ENCODE assay signal across 10 cellular contexts in genomic region chr17:48586355-48586924, GRCh38. TPM values are rescaled to one million over a fixed set of nuclear protein-coding genes. Genes with fewer than 3 reads are reported as not detected.
DNase-seq lines count a peak whose midpoint lies in the region; ATAC-seq, FAIRE-seq and TF ChIP-seq lines count a peak whose summit lies in the region.
"Had no signal": no experiment of that assay in that cellular context is flagged by ENCODE, and none has a peak within 500 bp of the region (broad histone marks: within the 10 kb centered on the region; RNA-seq: fewer than 3 reads in every experiment).

No MANE protein-coding gene starts in this region.

- H3K27me3 ChIP-seq in K562 (ENCODE audit: control insufficient read depth in 2 of 2, insufficient read depth in 2 of 2, low read length in 2 of 2) = no peaks in the 10 kb centered on the region
- H3K27me3 ChIP-seq: SJSA1 had no signal

- no peak for TF ChIP-seq EP300 in K562 (IDR thresholded peaks at IDR 0.05; ENCODE audit: low read length)

- no peak overlapping the region for H3K4me2 ChIP-seq in K562 (ENCODE audit: insufficient read depth, low read length)

- POLR2A ChIA-PET in K562 (lab: Yijun Ruan, JAX) = interaction anchor here (1.1 to 2.0 kb wide), 2 partner anchors 37 to 39 kb away, joined by 4 to 6 read pairs; no protein-coding TSS in a partner anchor

- CTCF ChIA-PET in K562 (lab: Yijun Ruan, JAX; ENCODE audit: low intra/inter-chr PET ratio) = no interaction called here

- H3K4me3 Mint-ChIP-seq in CD14-positive monocyte (peak overlapping the region; percentile 97 to 99), HFFc6 (peak overlapping the region; percentile 91), natural killer cell (peak overlapping the region; percentile 97)

- TF ChIP-seq POLR2A in K562 (conservative IDR thresholded peaks at IDR 0.05) = no peak

- H4K20me1 ChIP-seq in K562 (replicated peaks; ENCODE audit: control insufficient read depth, insufficient read depth, low read length) = no peaks in the 10 kb centered on the region

- no peak for TF ChIP-seq RAD21 in K562 (CRISPR knock-in tag; conservative IDR thresholded peaks at IDR 0.05 in 1 of 2, IDR thresholded peaks at IDR 0.05 in 1 of 2)

- BruUV-seq in K562 (replicated peaks; lab: Mats Ljungman, UMichigan) = no TSS peak

- H3K9ac ChIP-seq in K562 (ENCODE audit: insufficient read depth in 1 of 2, low read depth in 2 of 2, low read length in 2 of 2) = no peak overlapping the region; a peak in 1 of 4 replicates

- H3K36me3 ChIP-seq in K562 (ENCODE audit: control insufficient read depth, insufficient read depth, low read length) = no peaks in the 10 kb centered on the region
- H3K36me3 ChIP-seq: SJSA1 had no signal

- H3K27me3 Mint-ChIP-seq in CD14-positive monocyte (ENCODE audit: low read depth in 3 of 3) = peaks cover 98 to 100% (median 99%) of the 10 kb centered on the region in 3 donors
- peaks cover 86% of the 10 kb centered on the region for H3K27me3 Mint-ChIP-seq in HFFc6 (ENCODE audit: insufficient read depth)
- H3K27me3 Mint-ChIP-seq in natural killer cell (ENCODE audit: low read depth in 2 of 2) = peaks cover 70 to 80% of the 10 kb centered on the region in 2 donors

- peaks cover 11 to 41% of the 10 kb centered on the region in 2 donors for H3K36me3 Mint-ChIP-seq in CD14-positive monocyte
- H3K36me3 Mint-ChIP-seq in HFFc6 (ENCODE audit: low read depth) = no peaks in the 10 kb centered on the region; the same call in 1 of the 2 replicates
- H3K36me3 Mint-ChIP-seq in natural killer cell = no peaks in the 10 kb centered on the region

- intact Hi-C loops in CD14-positive monocyte (cut with micrococcal nuclease) (no loop called here), K562 (cut with micrococcal nuclease) (no loop called here), natural killer cell (cut with micrococcal nuclease) (no loop called here), sciatic nerve (cut with DNase I) (no loop called here)

- WGBS in K562 (ENCODE audit: insufficient coverage, low coverage, missing lambda C conversion rate) = 83% methylated on average over 27 of the region's 29 CpGs

- no peak for FAIRE-seq in K562 (lab: Jason Lieb, UNC)

- no peak overlapping the region for H3K4me3 ChIP-seq in K562

- no peak for DNase-seq in CD14-positive monocyte (ENCODE audit: low spot score)
- no peak for DNase-seq in HFFc6
- no peak for DNase-seq in K562 (ENCODE audit: extremely low read depth in 1 of 4, low spot score in 3 of 4)
- peak; percentile 56 for DNase-seq in natural killer cell
- no peak for DNase-seq in sciatic nerve (ENCODE audit: low spot score)
- no peak for DNase-seq in ureter (ENCODE audit: low spot score)
- DNase-seq in AML-193 (lab: John Stamatoyannopoulos, UW) = no peak

- H3K4me1 ChIP-seq in K562 (replicated peaks in 1 of 2; ENCODE audit: control insufficient read depth in 2 of 2, insufficient read depth in 2 of 2, low read length in 2 of 2) = peaks cover 30 to 39% of the 10 kb centered on the region in 2 experiments

- H3K27ac Mint-ChIP-seq in CD14-positive monocyte (no peak overlapping the region), HFFc6 (no peak overlapping the region), natural killer cell (peak overlapping the region; percentile 83 to 92)

- in situ Hi-C loops in K562 (cut with MboI) = no loop called here

- H2AFZ ChIP-seq in K562 (ENCODE audit: low read depth, low read length) = no peak overlapping the region

- no peaks in the 10 kb centered on the region for H3K9me1 ChIP-seq in K562 (ENCODE audit: control insufficient read depth, insufficient read depth, low read length)

- H3K4me1 Mint-ChIP-seq in CD14-positive monocyte = peaks cover 57% of the 10 kb centered on the region
- H3K4me1 Mint-ChIP-seq in HFFc6 (ENCODE audit: low read depth) = peaks cover 30% of the 10 kb centered on the region
- H3K4me1 Mint-ChIP-seq in natural killer cell = peaks cover 29 to 45% of the 10 kb centered on the region in 2 donors

- no peak for ATAC-seq in K562
- ATAC-seq in natural killer cell = peak in 2 of 3 donors; percentile 47
- no peak for ATAC-seq in sciatic nerve
- ATAC-seq in HG02759 (IDR thresholded peaks at IDR 0.05; ENCODE audit: unreplicated experiment) = no peak

- peaks cover 33% of the 10 kb centered on the region for H3K79me2 ChIP-seq in K562 (ENCODE audit: control insufficient read depth, insufficient read depth, low read length)

- H3K9me3 Mint-ChIP-seq in CD14-positive monocyte = peaks cover 0 to 35% (median 20%) of the 10 kb centered on the region in 7 donors
- no peaks in the 10 kb centered on the region for H3K9me3 Mint-ChIP-seq in HFFc6
- no peaks in the 10 kb centered on the region for H3K9me3 Mint-ChIP-seq in natural killer cell

- no peak overlapping the region for H3K27ac ChIP-seq in K562 (ENCODE audit: extremely low read depth, low read depth, low read length)

- H3K9me3 ChIP-seq in K562 (replicated peaks; ENCODE audit: control insufficient read depth, insufficient read depth, low read depth, low read length) = no peaks in the 10 kb centered on the region
- H3K9me3 ChIP-seq: SJSA1 had no signal

- no peak for TF ChIP-seq CTCF in CD14-positive monocyte (IDR thresholded peaks at IDR 0.05)
- TF ChIP-seq CTCF in HFFc6 (IDR thresholded peaks at IDR 0.05) = no peak
- no peak for TF ChIP-seq CTCF in K562 (IDR thresholded peaks at IDR 0.05 in 2 of 3, conservative IDR thresholded peaks at IDR 0.05 in 1 of 3; ENCODE audit: insufficient read depth in 2 of 3, low read depth in 1 of 3, low read length in 3 of 3)
- TF ChIP-seq CTCF in natural killer cell (IDR thresholded peaks at IDR 0.05) = no peak

RNA-seq across cellular contexts. Expression of gene HOXB3, which starts 3.6 kb away (rescaled TPM):
- polyA plus RNA-seq in CD14-positive monocyte = not detected
- not detected for total RNA-seq in HFFc6 (2021; fragmentation: NEBNext Ultra II Directional; extraction: Animal tissue kit (Norgen Biotek cat#: 25700))
- 75.2 and 108 TPM in 2 replicates for total RNA-seq in K562 (2011; cell fraction: chromatin; rRNA removed; ENCODE audit: low replicate concordance)
- total RNA-seq in K562 (2011; cell fraction: nucleolus; rRNA removed) = 47.0 and 47.2 TPM in 2 replicates
- 90.9 and 153 TPM in 2 replicates for total RNA-seq in K562 (2011; cell fraction: nucleoplasm; rRNA removed)
- total RNA-seq in K562 (2014; rRNA removed) = 11.8 and 17.2 TPM in 2 replicates
- total RNA-seq in K562 (2014; rRNA removed; fragmentation: Illumina TruSeq; extraction: Trizol) = 20.2 and 21.2 TPM in 2 replicates
- total RNA-seq in K562 (2015; rRNA removed; fragmentation: Illumina TruSeq; extraction: Trizol) = 24.7 and 28.1 TPM in 2 replicates
- 22.7 and 28.3 TPM in 2 replicates for total RNA-seq in K562 (2021)
- 15.7 and 21.5 TPM in 2 replicates for polyA plus RNA-seq in K562 (2011; rRNA removed)
- 11.5 and 17.9 TPM in 2 replicates for polyA plus RNA-seq in K562 (2011; cell fraction: cytosol; rRNA removed)
- 93.6 and 118 TPM in 2 replicates for polyA plus RNA-seq in K562 (2011; cell fraction: nucleus; rRNA removed)
- 19.2 and 37.9 TPM in 2 replicates for polyA plus RNA-seq in K562 (2012)
- 23.5 and 27.0 TPM in 2 replicates for polyA plus RNA-seq in K562 (2014; fragmentation: Illumina TruSeq; extraction: Trizol)
- 1 to 10 TPM; 2.4 to 2.5 TPM for polyA plus RNA-seq in K562 (2014; fragmentation: Nextera tagmentation; extraction: Ambion mirVana)
- 33.0 and 41.3 TPM in 2 replicates for polyA plus RNA-seq in K562 (2014; rRNA removed)
- 5.3 and 9.5 TPM in 2 replicates for polyA minus RNA-seq in K562 (2011; rRNA and poly(A)+ RNA removed)
- 3.6 and 5.7 TPM in 2 replicates for polyA minus RNA-seq in K562 (2011; cell fraction: cytosol; rRNA and poly(A)+ RNA removed)
- polyA minus RNA-seq in K562 (2011; cell fraction: nucleus; rRNA and poly(A)+ RNA removed) = 29.2 and 37.0 TPM in 2 replicates
- total RNA-seq in natural killer cell = 10 to 100 TPM in 2 of 3 donors, 1 to 10 TPM in 1; 7.9 to 15.6 (median 15.3) TPM
- total RNA-seq in sciatic nerve = 25.6 TPM
- 179 TPM for total RNA-seq in ureter
- total RNA-seq: temporal lobe had no signal

RNA-seq across cellular contexts. Expression of gene HOXB5, which starts 7.1 kb away (rescaled TPM):
- polyA plus RNA-seq in CD14-positive monocyte (not detected), K562 (2011; rRNA removed) (0.36 and 0.87 TPM in 2 replicates), K562 (2014; fragmentation: Illumina TruSeq; extraction: Trizol) (1.4 and 1.5 TPM in 2 replicates), K562 (2014; fragmentation: Nextera tagmentation; extraction: Ambion mirVana) (under 1 TPM; 0.24 to 0.25 TPM), K562 (2014; rRNA removed) (2.7 and 3.2 TPM in 2 replicates)
- not detected for total RNA-seq in HFFc6 (2021; fragmentation: NEBNext Ultra II Directional; extraction: Animal tissue kit (Norgen Biotek cat#: 25700))
- total RNA-seq in K562 (2011; cell fraction: chromatin; rRNA removed; ENCODE audit: low replicate concordance) = 4.9 and 5.1 TPM in 2 replicates
- total RNA-seq in K562 (2011; cell fraction: nucleolus; rRNA removed) = 1.8 and 2.0 TPM in 2 replicates
- total RNA-seq in K562 (2011; cell fraction: nucleoplasm; rRNA removed) = 2.4 and 3.7 TPM in 2 replicates
- total RNA-seq in K562 (2014; rRNA removed) (0.27 and 0.57 TPM in 2 replicates), K562 (2014; rRNA removed; fragmentation: Illumina TruSeq; extraction: Trizol) (0.38 and 0.65 TPM in 2 replicates), K562 (2015; rRNA removed; fragmentation: Illumina TruSeq; extraction: Trizol) (0.75 and 0.80 TPM in 2 replicates), K562 (2021) (2.4 and 2.6 TPM in 2 replicates), natural killer cell (not detected), sciatic nerve (2.4 TPM), ureter (30.1 TPM)
- polyA plus RNA-seq in K562 (2011; cell fraction: cytosol; rRNA removed) = 0.36 and 0.52 TPM in 2 replicates
- 3.7 TPM in 2 replicates for polyA plus RNA-seq in K562 (2011; cell fraction: nucleus; rRNA removed)
- polyA plus RNA-seq in K562 (2012) = 2.9 and 6.4 TPM in 2 replicates
- polyA minus RNA-seq in K562 (2011; rRNA and poly(A)+ RNA removed) = 0.11 and 0.15 TPM in 2 replicates
- polyA minus RNA-seq in K562 (2011; cell fraction: cytosol; rRNA and poly(A)+ RNA removed) = 0.38 and 0.82 TPM in 2 replicates
- 0.54 and 1.1 TPM in 2 replicates for polyA minus RNA-seq in K562 (2011; cell fraction: nucleus; rRNA and poly(A)+ RNA removed)
- total RNA-seq: temporal lobe had no signal

RNA-seq across cellular contexts. Expression of gene HOXB4, which starts 8.3 kb away (rescaled TPM):
- polyA plus RNA-seq in CD14-positive monocyte (not detected), K562 (2011; rRNA removed) (9.2 and 13.0 TPM in 2 replicates), K562 (2014; fragmentation: Illumina TruSeq; extraction: Trizol) (27.5 and 30.2 TPM in 2 replicates), K562 (2014; fragmentation: Nextera tagmentation; extraction: Ambion mirVana) (1 to 10 TPM; 1.6 to 2.6 TPM), K562 (2014; rRNA removed) (22.5 and 27.2 TPM in 2 replicates)
- not detected for total RNA-seq in HFFc6 (2021; fragmentation: NEBNext Ultra II Directional; extraction: Animal tissue kit (Norgen Biotek cat#: 25700))
- 46.4 and 55.0 TPM in 2 replicates for total RNA-seq in K562 (2011; cell fraction: chromatin; rRNA removed; ENCODE audit: low replicate concordance)
- total RNA-seq in K562 (2011; cell fraction: nucleolus; rRNA removed) = 33.6 and 35.9 TPM in 2 replicates
- total RNA-seq in K562 (2011; cell fraction: nucleoplasm; rRNA removed) = 34.9 and 40.6 TPM in 2 replicates
- total RNA-seq in K562 (2014; rRNA removed) (23.9 and 26.4 TPM in 2 replicates), K562 (2014; rRNA removed; fragmentation: Illumina TruSeq; extraction: Trizol) (10.6 and 10.8 TPM in 2 replicates), K562 (2015; rRNA removed; fragmentation: Illumina TruSeq; extraction: Trizol) (14.6 and 14.9 TPM in 2 replicates), K562 (2021) (33.2 and 34.9 TPM in 2 replicates), natural killer cell (1 to 10 TPM; 3.5 to 6.7 (median 5.7) TPM), sciatic nerve (8.8 TPM), ureter (28.7 TPM)
- 10.4 and 12.6 TPM in 2 replicates for polyA plus RNA-seq in K562 (2011; cell fraction: cytosol; rRNA removed)
- 44.4 and 69.1 TPM in 2 replicates for polyA plus RNA-seq in K562 (2011; cell fraction: nucleus; rRNA removed)
- polyA plus RNA-seq in K562 (2012) = 16.3 and 24.5 TPM in 2 replicates
- polyA minus RNA-seq in K562 (2011; rRNA and poly(A)+ RNA removed) = 4.4 and 4.6 TPM in 2 replicates
- 5.2 and 7.6 TPM in 2 replicates for polyA minus RNA-seq in K562 (2011; cell fraction: cytosol; rRNA and poly(A)+ RNA removed)
- polyA minus RNA-seq in K562 (2011; cell fraction: nucleus; rRNA and poly(A)+ RNA removed) = 14.8 and 17.5 TPM in 2 replicates
- total RNA-seq: temporal lobe had no signal

RNA-seq across cellular contexts. Expression of gene HOXB6, which starts 18.3 kb away (rescaled TPM):
- polyA plus RNA-seq in CD14-positive monocyte = not detected
- total RNA-seq in HFFc6 (2021; fragmentation: NEBNext Ultra II Directional; extraction: Animal tissue kit (Norgen Biotek cat#: 25700)) = not detected
- 18.7 and 26.2 TPM in 2 replicates for total RNA-seq in K562 (2011; cell fraction: chromatin; rRNA removed; ENCODE audit: low replicate concordance)
- total RNA-seq in K562 (2011; cell fraction: nucleolus; rRNA removed) = 10.4 and 11.2 TPM in 2 replicates
- 12.0 and 17.8 TPM in 2 replicates for total RNA-seq in K562 (2011; cell fraction: nucleoplasm; rRNA removed)
- total RNA-seq in K562 (2014; rRNA removed) = 6.5 and 9.1 TPM in 2 replicates
- total RNA-seq in K562 (2014; rRNA removed; fragmentation: Illumina TruSeq; extraction: Trizol) = 3.9 and 4.9 TPM in 2 replicates
- total RNA-seq in K562 (2015; rRNA removed; fragmentation: Illumina TruSeq; extraction: Trizol) = 7.3 and 7.5 TPM in 2 replicates
- 10.6 and 14.2 TPM in 2 replicates for total RNA-seq in K562 (2021)
- polyA plus RNA-seq in K562 (2011; rRNA removed) = 2.3 and 3.0 TPM in 2 replicates
- 3.7 and 4.0 TPM in 2 replicates for polyA plus RNA-seq in K562 (2011; cell fraction: cytosol; rRNA removed)
- polyA plus RNA-seq in K562 (2011; cell fraction: nucleus; rRNA removed) = 16.7 and 17.3 TPM in 2 replicates
- 9.7 and 11.7 TPM in 2 replicates for polyA plus RNA-seq in K562 (2012)
- polyA plus RNA-seq in K562 (2014; fragmentation: Illumina TruSeq; extraction: Trizol) = 4.0 and 7.7 TPM in 2 replicates
- 1 to 10 TPM; 1.2 to 1.9 TPM for polyA plus RNA-seq in K562 (2014; fragmentation: Nextera tagmentation; extraction: Ambion mirVana)
- polyA plus RNA-seq in K562 (2014; rRNA removed) = 13.7 and 14.8 TPM in 2 replicates
- 0.42 and 0.63 TPM in 2 replicates for polyA minus RNA-seq in K562 (2011; rRNA and poly(A)+ RNA removed)
- 1.3 TPM in 1 of 2 replicates, not detected in the other for polyA minus RNA-seq in K562 (2011; cell fraction: cytosol; rRNA and poly(A)+ RNA removed)
- polyA minus RNA-seq in K562 (2011; cell fraction: nucleus; rRNA and poly(A)+ RNA removed) = 3.5 and 8.1 TPM in 2 replicates
- not detected for total RNA-seq in natural killer cell
- 6.3 TPM for total RNA-seq in sciatic nerve
- total RNA-seq in ureter = 111 TPM
- total RNA-seq: temporal lobe had no signal

RNA-seq across cellular contexts. Expression of gene HOXB7, which starts 24.4 kb away (rescaled TPM):
- not detected for polyA plus RNA-seq in CD14-positive monocyte
- total RNA-seq in HFFc6 (2021; fragmentation: NEBNext Ultra II Directional; extraction: Animal tissue kit (Norgen Biotek cat#: 25700)) = not detected
- total RNA-seq in K562 (2011; cell fraction: chromatin; rRNA removed; ENCODE audit: low replicate concordance) = 1.4 and 3.5 TPM in 2 replicates
- 0.79 and 1.5 TPM in 2 replicates for total RNA-seq in K562 (2011; cell fraction: nucleolus; rRNA removed)
- 2.1 TPM in 2 replicates for total RNA-seq in K562 (2011; cell fraction: nucleoplasm; rRNA removed)
- 8.3 and 11.0 TPM in 2 replicates for total RNA-seq in K562 (2014; rRNA removed)
- 13.5 and 14.7 TPM in 2 replicates for total RNA-seq in K562 (2014; rRNA removed; fragmentation: Illumina TruSeq; extraction: Trizol)
- 14.8 and 16.7 TPM in 2 replicates for total RNA-seq in K562 (2015; rRNA removed; fragmentation: Illumina TruSeq; extraction: Trizol)
- 8.2 and 10.8 TPM in 2 replicates for total RNA-seq in K562 (2021)
- polyA plus RNA-seq in K562 (2011; rRNA removed) = 5.5 and 5.9 TPM in 2 replicates
- 8.3 and 8.4 TPM in 2 replicates for polyA plus RNA-seq in K562 (2011; cell fraction: cytosol; rRNA removed)
- 2.7 and 3.9 TPM in 2 replicates for polyA plus RNA-seq in K562 (2011; cell fraction: nucleus; rRNA removed)
- polyA plus RNA-seq in K562 (2012) = 10.4 and 16.5 TPM in 2 replicates
- polyA plus RNA-seq in K562 (2014; fragmentation: Illumina TruSeq; extraction: Trizol) = 10.3 and 11.6 TPM in 2 replicates
- polyA plus RNA-seq in K562 (2014; fragmentation: Nextera tagmentation; extraction: Ambion mirVana) = 1 to 10 TPM; 5.7 to 5.8 TPM
- 11.1 and 13.9 TPM in 2 replicates for polyA plus RNA-seq in K562 (2014; rRNA removed)
- 1.9 and 2.5 TPM in 2 replicates for polyA minus RNA-seq in K562 (2011; rRNA and poly(A)+ RNA removed)
- 2.9 and 3.5 TPM in 2 replicates for polyA minus RNA-seq in K562 (2011; cell fraction: cytosol; rRNA and poly(A)+ RNA removed)
- 0.67 and 2.3 TPM in 2 replicates for polyA minus RNA-seq in K562 (2011; cell fraction: nucleus; rRNA and poly(A)+ RNA removed)
- 1 to 10 TPM in 1 of 3 donors, under 1 TPM in 2; 0.45 to 1.4 (median 0.97) TPM for total RNA-seq in natural killer cell
- total RNA-seq in sciatic nerve = 8.1 TPM
- 28.9 TPM for total RNA-seq in ureter
- total RNA-seq: temporal lobe had no signal

Comparison
In these comparisons a context has a peak if more than half of its experiments do, and no peak if none do; other contexts are left out.
1. H3K27ac Mint-ChIP-seq: peak in natural killer cell (2 of 2); none in CD14-positive monocyte (0 of 7) and HFFc6 (single experiment).
2. ATAC-seq: peak in natural killer cell (2 of 3); none in K562 (single experiment), sciatic nerve (single experiment) and HG02759 (single experiment).
3. RNA of gene HOXB3, which starts 3.6 kb away (total RNA-seq): 179 TPM in ureter (single experiment), 11.8 to 153 TPM in K562, 25.6 TPM in sciatic nerve (single experiment) and 7.9 to 15.6 TPM in natural killer cell; not detected in HFFc6; every median in the first group is over 4 times any median in the second.
4. Peak in every context shown above with its lines, with median percentiles within 50 percentile points of each other: H3K4me3 Mint-ChIP-seq.